Comparison of ENCODE assay signal across 1 cellular context in genomic region chr1:159917533-159917932, GRCh38.
TF ChIP-seq lines count a peak whose summit lies in the region.

No MANE protein-coding gene starts in this region.

TF ChIP-seq in K562, 482 proteins besides CTCF, POLR2A, EP300 and RAD21:
- TF ChIP-seq ZFP30 (CRISPR knock-in tag; IDR thresholded peaks at IDR 0.05; ENCODE audit: borderline replicate concordance) (no peak), MXD1 (CRISPR knock-in tag; IDR thresholded peaks at IDR 0.05; ENCODE audit: borderline replicate concordance, poor library complexity, severe bottlenecking) (no peak), RBFOX2 (IDR thresholded peaks at IDR 0.05; ENCODE audit: low read depth, low read length) (peak; percentile 61), ZNF174 (CRISPR knock-in tag; IDR thresholded peaks at IDR 0.05) (no peak), ZNF592 (IDR thresholded peaks at IDR 0.05) (no peak), ZC3H11A (IDR thresholded peaks at IDR 0.05; ENCODE audit: low read depth, low read length) (no peak), THRB (CRISPR knock-in tag; conservative IDR thresholded peaks at IDR 0.05) (peak; percentile 72; the same call in 1 of the 2 replicates), POLR2B (IDR thresholded peaks at IDR 0.05; ENCODE audit: low read depth, partially characterized antibody) (peak; percentile 65), POLR2G (IDR thresholded peaks at IDR 0.05; ENCODE audit: low read depth, low read length) (peak; percentile 47; the same call in 1 of the 2 replicates), POLR2AphosphoS5 (IDR thresholded peaks at IDR 0.05; ENCODE audit: control insufficient read depth, insufficient read depth, low read depth, low read length) (peak; percentile 2; the same call in 1 of the 2 replicates), HDAC1 (IDR thresholded peaks at IDR 0.05) (no peak), POLR2AphosphoS2 (IDR thresholded peaks at IDR 0.05; ENCODE audit: low read length) (peak; percentile 29), SMARCA5 (IDR thresholded peaks at IDR 0.05) (no peak), ELF4 (CRISPR knock-in tag; IDR thresholded peaks at IDR 0.05) (0 out of 2 replicates have a peak, but pooled peaks have one; percentile 17), MAZ (CRISPR knock-in tag; conservative IDR thresholded peaks at IDR 0.05 in 1 of 2, IDR thresholded peaks at IDR 0.05 in 1 of 2) (no peak), KHSRP (IDR thresholded peaks at IDR 0.05) (no peak), NR0B1 (IDR thresholded peaks at IDR 0.05; ENCODE audit: partially characterized antibody) (no peak), OTX1 (CRISPR knock-in tag; IDR thresholded peaks at IDR 0.05) (peak; percentile 56; the same call in 1 of the 2 replicates), SUPT5H (IDR thresholded peaks at IDR 0.05) (peak; percentile 71)
